Comparison of ENCODE assay signal across 8 cellular contexts in genomic region chr15:90071220-90071807, GRCh38. TPM values are rescaled to one million over a fixed set of nuclear protein-coding genes. Genes with fewer than 3 reads are reported as not detected.
A peak's percentile ranks its signal among the peaks of the same experiment; 100 is the strongest.
DNase-seq lines count a peak whose midpoint lies in the region; ATAC-seq and TF ChIP-seq lines count a peak whose summit lies in the region.

No MANE protein-coding gene starts in this region.

- POLR2A ChIA-PET in AG04450 (lab: Yijun Ruan, JAX) = interaction anchor here (0.6 to 0.7 kb wide), 4 partner anchors 8 to 132 kb away, joined by 3 to 5 read pairs (median 4); no protein-coding TSS in a partner anchor
- POLR2A ChIA-PET in activated naive CD8-positive, alpha-beta T cell treated with anti-CD3 and anti-CD28 coated beads, Interleukin-2, amount 10 ng/mL, durations not matched to agents 7 days and 5 days (lab: Charles Lee) = interaction anchor here (1.0 to 1.5 kb wide), 3 partner anchors 12 to 185 kb away, joined by 3 read pairs; no protein-coding TSS in a partner anchor

- H3K4me3 ChIP-seq in AG04450 (ENCODE audit: low read depth, low read length) (no peak overlapping the region), MG63 (no peak overlapping the region), SU-DHL-6 (ENCODE audit: insufficient read depth, low read length, poor library complexity, severe bottlenecking) (no peak overlapping the region)

- H3K9ac ChIP-seq in SU-DHL-6 (ENCODE audit: low read length) = no peak overlapping the region

- no peak overlapping the region for H3K4me2 ChIP-seq in SU-DHL-6 (ENCODE audit: low read depth, low read length, poor library complexity, severe bottlenecking)

- TF ChIP-seq CTCF in AG04450 (IDR thresholded peaks at IDR 0.05; ENCODE audit: low read depth, low read length) (peak; percentile 84), SU-DHL-6 (IDR thresholded peaks at IDR 0.05; ENCODE audit: insufficient read depth, low read length, poor library complexity, severe bottlenecking) (peak; percentile 77)

- H2AFZ ChIP-seq in SU-DHL-6 (ENCODE audit: low read depth, low read length, severe bottlenecking) = no peak overlapping the region

- DNase-seq in AG04450 (ENCODE audit: low read depth, low spot score) = peak; percentile 62
- DNase-seq in MG63 = peak; percentile 66
- peak; percentile 70 for DNase-seq in activated naive CD8-positive, alpha-beta T cell treated with anti-CD3 and anti-CD28 coated beads, Interleukin-2, amount 10 ng/mL, durations not matched to agents 7 days and 5 days
- peak; percentile 88 for DNase-seq in Right ventricle myocardium superior
- peak; percentile 64 for DNase-seq in renal cortical epithelial cell (ENCODE audit: low read depth)

- CTCF ChIA-PET in AG04450 (lab: Charles Lee) = interaction anchor here (0.6 to 2.1 kb wide), 32 partner anchors 9 to 331 kb away, joined by 3 to 21 read pairs (median 4); partner anchors contain the start of genes AP3S2, ARPIN, CIB1 and GDPGP1

- intact Hi-C loops in Right ventricle myocardium superior (cut with DNase I) = loop anchor here (5.0 kb wide), 3 partner anchors 69 to 309 kb away; partner anchors contain the start of genes ARPIN and ZNF710

- ATAC-seq in GM18867 (IDR thresholded peaks at IDR 0.05; ENCODE audit: unreplicated experiment) (peak; percentile 69), Right ventricle myocardium superior (ENCODE audit: poor library complexity) (peak; percentile 80), GM21825 (IDR thresholded peaks at IDR 0.05; ENCODE audit: unreplicated experiment) (no peak)
- peak; percentile 86 for ATAC-seq in activated naive CD8-positive, alpha-beta T cell treated with anti-CD3 and anti-CD28 coated beads, Interleukin-2, amount 10 ng/mL, durations not matched to agents 7 days and 5 days (ENCODE audit: low read depth)

- H4K20me1 ChIP-seq in SU-DHL-6 (ENCODE audit: low read depth, low read length) = no peaks in the 10 kb centered on the region

- no peak overlapping the region for H3K4me3 Mint-ChIP-seq in activated naive CD8-positive, alpha-beta T cell treated with anti-CD3 and anti-CD28 coated beads, Interleukin-2, amount 10 ng/mL, durations not matched to agents 7 days and 5 days

- H3K36me3 ChIP-seq in MG63 (peaks cover 18% of the 10 kb centered on the region), SU-DHL-6 (ENCODE audit: low read length) (no peaks in the 10 kb centered on the region)

- H3K36me3 Mint-ChIP-seq in activated naive CD8-positive, alpha-beta T cell treated with anti-CD3 and anti-CD28 coated beads, Interleukin-2, amount 10 ng/mL, durations not matched to agents 7 days and 5 days = peaks cover 4% of the 10 kb centered on the region

- no peaks in the 10 kb centered on the region for H3K27me3 Mint-ChIP-seq in activated naive CD8-positive, alpha-beta T cell treated with anti-CD3 and anti-CD28 coated beads, Interleukin-2, amount 10 ng/mL, durations not matched to agents 7 days and 5 days

- H3K79me2 ChIP-seq in SU-DHL-6 (ENCODE audit: insufficient read depth, low read length) = no peaks in the 10 kb centered on the region

- no peaks in the 10 kb centered on the region for H3K9me2 ChIP-seq in SU-DHL-6 (replicated peaks; ENCODE audit: insufficient read depth, low read length)

- no peaks in the 10 kb centered on the region for H3K27me3 ChIP-seq in AG04450 (ENCODE audit: control insufficient read depth, insufficient read depth, low read length)
- H3K27me3 ChIP-seq in MG63 = no peaks in the 10 kb centered on the region
- H3K27me3 ChIP-seq in SU-DHL-6 (ENCODE audit: low read length) = no peaks in the 10 kb centered on the region

- H3K9me3 ChIP-seq in AG04450 (ENCODE audit: control insufficient read depth, insufficient read depth, low read length) (no peaks in the 10 kb centered on the region; the same call in 1 of the 2 replicates), MG63 (no peaks in the 10 kb centered on the region), SU-DHL-6 (ENCODE audit: insufficient read depth, low read length) (no peaks in the 10 kb centered on the region)

- H3K27ac Mint-ChIP-seq in activated naive CD8-positive, alpha-beta T cell treated with anti-CD3 and anti-CD28 coated beads, Interleukin-2, amount 10 ng/mL, durations not matched to agents 7 days and 5 days = no peak overlapping the region

- H3K9me3 Mint-ChIP-seq in activated naive CD8-positive, alpha-beta T cell treated with anti-CD3 and anti-CD28 coated beads, Interleukin-2, amount 10 ng/mL, durations not matched to agents 7 days and 5 days = no peaks in the 10 kb centered on the region

- peaks cover 3% of the 10 kb centered on the region for H3K4me1 Mint-ChIP-seq in activated naive CD8-positive, alpha-beta T cell treated with anti-CD3 and anti-CD28 coated beads, Interleukin-2, amount 10 ng/mL, durations not matched to agents 7 days and 5 days

- no peak overlapping the region for H3K27ac ChIP-seq in AG04450 (ENCODE audit: low read depth, low read length)
- H3K27ac ChIP-seq in SU-DHL-6 (ENCODE audit: low read depth, low read length) = no peak overlapping the region

- no peaks in the 10 kb centered on the region for H3F3A ChIP-seq in SU-DHL-6 (ENCODE audit: insufficient read depth)

RNA-seq across cellular contexts. Expression of gene IDH2, which starts 31.0 kb away (rescaled TPM):
- 84.2 and 108 TPM in 2 replicates for polyA plus RNA-seq in AG04450 (2011; rRNA removed)
- 108 and 132 TPM in 2 replicates for polyA minus RNA-seq in AG04450 (2011; rRNA and poly(A)+ RNA removed)
- total RNA-seq in MG63 (2014; rRNA removed; shearing (Covaris generic); ENCODE audit: low replicate concordance) = 45.7 and 57.2 TPM in 2 replicates
- 100 to 1,000 TPM; 233 to 260 TPM for total RNA-seq in activated naive CD8-positive, alpha-beta T cell treated with anti-CD3 and anti-CD28 coated beads, Interleukin-2, amount 10 ng/mL, durations not matched to agents 7 days and 5 days
- total RNA-seq in Right ventricle myocardium superior (1,067 TPM), renal cortical epithelial cell (160 and 174 TPM in 2 replicates)
